9 cellular contexts compared by ENCODE assay signal in genomic region chr11:74466916-74467885, GRCh38. TPM values are rescaled to one million over a fixed set of nuclear protein-coding genes. Genes with fewer than 3 reads are reported as not detected.
DNase-seq lines count a peak whose midpoint lies in the region; ATAC-seq and TF ChIP-seq lines count a peak whose summit lies in the region.
"Had no signal": no experiment of that assay in that cellular context is flagged by ENCODE, and none has a peak within 500 bp of the region (broad histone marks: within the 10 kb centered on the region; RNA-seq: fewer than 3 reads in every experiment).

TSS of gene KCNE3 (minus strand) at chr11:74467549. CDS start at chr11:74457563, 9,986 bp downstream.

- H3K4me1 ChIP-seq in breast epithelium (no peaks in the 10 kb centered on the region), gastroesophageal sphincter (peaks cover 0 to 31% (median 9%) of the 10 kb centered on the region in 3 donors)

- H3K27ac ChIP-seq in breast epithelium = peak within 1 kb of the TSS; percentile 8 to 36
- peak within 1 kb of the TSS in 3 of 4 donors; percentile 42 to 72 (median 46) for H3K27ac ChIP-seq in gastroesophageal sphincter

- POLR2A ChIA-PET in MCF 10A (lab: Yijun Ruan, JAX) = no interaction called here

- BruUV-seq in MCF 10A (replicated peaks; lab: Mats Ljungman, UMichigan) = no TSS peak

- H3K4me3 ChIP-seq in breast epithelium (peak within 1 kb of the TSS; percentile 58 to 71 (median 61)), gastroesophageal sphincter (peak within 1 kb of the TSS; percentile 35 to 58)

- no peaks in the 10 kb centered on the region for H3K36me3 ChIP-seq in breast epithelium
- no peaks in the 10 kb centered on the region for H3K36me3 ChIP-seq in gastroesophageal sphincter

- TF ChIP-seq CTCF in breast epithelium (IDR thresholded peaks at IDR 0.05) (no peak), MCF 10A (IDR thresholded peaks at IDR 0.05; ENCODE audit: unreplicated experiment) (no peak), gastroesophageal sphincter (IDR thresholded peaks at IDR 0.05) (no peak), natural killer cell (IDR thresholded peaks at IDR 0.05) (no peak)

- H3K36me3 Mint-ChIP-seq in MCF 10A (ENCODE audit: insufficient read depth, unreplicated experiment) (no peaks in the 10 kb centered on the region), natural killer cell (no peaks in the 10 kb centered on the region)
- H3K36me3 Mint-ChIP-seq: CD4-positive, alpha-beta memory T cell had no signal

- intact Hi-C loops in breast epithelium (cut with DNase I; ENCODE audit: low total_unique reads) (no loop called here), MCF 10A (cut with micrococcal nuclease) (no loop called here), natural killer cell (cut with micrococcal nuclease) (no loop called here)

- WGBS in gastroesophageal sphincter (ENCODE audit: low coverage in 1 of 2), 2 donors = 0% methylated on average over 1 to 2 of the region's 62 CpGs

- H3K27me3 Mint-ChIP-seq in MCF 10A (ENCODE audit: insufficient read depth, unreplicated experiment) (no peaks in the 10 kb centered on the region), natural killer cell (ENCODE audit: low read depth in 2 of 2) (peaks cover 27 to 36% of the 10 kb centered on the region in 2 donors)

- no peaks in the 10 kb centered on the region for H3K27me3 ChIP-seq in breast epithelium
- peaks cover 3% of the 10 kb centered on the region for H3K27me3 ChIP-seq in gastroesophageal sphincter

- H3K9me3 ChIP-seq in breast epithelium (no peaks in the 10 kb centered on the region), gastroesophageal sphincter (no peaks in the 10 kb centered on the region)

- CTCF ChIA-PET in MCF 10A (lab: Yijun Ruan, JAX) = interaction anchor here (1.3 kb wide), 1 partner anchor 18 kb away, joined by 5 read pairs; no protein-coding TSS in a partner anchor

- H3K9me3 Mint-ChIP-seq in MCF 10A (ENCODE audit: unreplicated experiment) (no peaks in the 10 kb centered on the region), natural killer cell (no peaks in the 10 kb centered on the region)
- H3K9me3 Mint-ChIP-seq: CD4-positive, alpha-beta memory T cell had no signal

- H3K4me3 Mint-ChIP-seq in MCF 10A (ENCODE audit: unreplicated experiment) (no peak within 1 kb of the TSS), natural killer cell (peak within 1 kb of the TSS; percentile 33)

- TF ChIP-seq EP300 in gastroesophageal sphincter (IDR thresholded peaks at IDR 0.05) = no peak

- peak; percentile 69 for ATAC-seq in gastroesophageal sphincter
- ATAC-seq in natural killer cell = no peak
- no peak for ATAC-seq in HG03108 (IDR thresholded peaks at IDR 0.05; ENCODE audit: unreplicated experiment)

- DNase-seq in breast epithelium (ENCODE audit: low spot score in 2 of 2) (no peak), MCF 10A (ENCODE audit: unreplicated experiment) (no peak), natural killer cell (no peak), NK-92 (lab: John Stamatoyannopoulos, UW; ENCODE audit: unreplicated experiment) (no peak), NCI-H1092 treated with DMSO at 0.1 percent for 48 hours (lab: John Stamatoyannopoulos, UW) (no peak)
- DNase-seq in activated CD4-positive, CD25-positive, alpha-beta regulatory T cell (lab: John Stamatoyannopoulos, UW) = no peak
- DNase-seq: CD4-positive, alpha-beta memory T cell had no signal

- no peak within 1 kb of the TSS for H3K27ac Mint-ChIP-seq in MCF 10A (ENCODE audit: low read depth, unreplicated experiment)
- H3K27ac Mint-ChIP-seq in natural killer cell = no peak within 1 kb of the TSS

- TF ChIP-seq POLR2A in breast epithelium (IDR thresholded peaks at IDR 0.05) (no peak), gastroesophageal sphincter (IDR thresholded peaks at IDR 0.05) (peak in 1 of 2 donors; percentile 32)

- H3K4me1 Mint-ChIP-seq in MCF 10A (ENCODE audit: insufficient read depth, unreplicated experiment) (no peaks in the 10 kb centered on the region), natural killer cell (no peaks in the 10 kb centered on the region)

RNA-seq across cellular contexts. Expression of gene KCNE3, which starts in this region (rescaled TPM):
- total RNA-seq in breast epithelium = 10 to 100 TPM in 1 of 3 donors, 1 to 10 TPM in 2; 3.6 to 15.8 (median 4.7) TPM
- not detected in 2 replicates for total RNA-seq in MCF 10A (2022)
- total RNA-seq in gastroesophageal sphincter = 10 to 100 TPM in 1 of 4 donors, 1 to 10 TPM in 3; 4.2 to 21.9 (median 5.2) TPM
- 1 to 10 TPM in 2 of 3 donors, under 1 TPM in 1; 0.82 to 3.6 (median 1.3) TPM for total RNA-seq in natural killer cell
